In genomic region chr3:177345973-177346503, GRCh38 we compare ENCODE assay signal across 8 cellular contexts.
DNase-seq lines count a peak whose midpoint lies in the region; ATAC-seq and TF ChIP-seq lines count a peak whose summit lies in the region.

No MANE protein-coding gene starts in this region.

- H3K27ac ChIP-seq in adrenal gland (peak overlapping the region; percentile 78 to 95 (median 92)), osteoblast (ENCODE audit: low read depth, low read length) (peak overlapping the region; percentile 96)

- H3K36me3 ChIP-seq in adrenal gland (replicated peaks in 1 of 2) (no peaks in the 10 kb centered on the region), osteoblast (ENCODE audit: insufficient read depth, low read length) (no peaks in the 10 kb centered on the region)

- TF ChIP-seq POLR2A in adrenal gland (IDR thresholded peaks at IDR 0.05): no peak

- peak overlapping the region; percentile 69 for H3K4me2 ChIP-seq in osteoblast (ENCODE audit: insufficient read depth, low read length)

- no peak for TF ChIP-seq CTCF in adrenal gland (IDR thresholded peaks at IDR 0.05)
- no peak for TF ChIP-seq CTCF in osteoblast (IDR thresholded peaks at IDR 0.05; ENCODE audit: extremely low read depth, low read depth, low read length)

- peaks cover 17 to 38% of the 10 kb centered on the region in 2 donors for H3K4me1 ChIP-seq in adrenal gland (replicated peaks in 1 of 2)
- H3K4me1 ChIP-seq in osteoblast (ENCODE audit: insufficient read depth, low read length): peaks cover 18% of the 10 kb centered on the region

- ATAC-seq in GM18858 (IDR thresholded peaks at IDR 0.05; ENCODE audit: unreplicated experiment): peak; percentile 14
- ATAC-seq in HG02973 (IDR thresholded peaks at IDR 0.05; ENCODE audit: unreplicated experiment): peak; percentile 18
- no peak for ATAC-seq in HG03196 (IDR thresholded peaks at IDR 0.05; ENCODE audit: unreplicated experiment)

- H3K9me3 ChIP-seq in adrenal gland (replicated peaks in 1 of 3) (no peaks in the 10 kb centered on the region), osteoblast (ENCODE audit: low read depth, low read length) (no peaks in the 10 kb centered on the region)

- no peaks in the 10 kb centered on the region for H3K79me2 ChIP-seq in osteoblast (ENCODE audit: insufficient read depth, low read length)

- H3K27me3 ChIP-seq in adrenal gland: no peaks in the 10 kb centered on the region
- H3K27me3 ChIP-seq in osteoblast (ENCODE audit: insufficient read depth, low read length): no peaks in the 10 kb centered on the region

- intact Hi-C loops in adrenal gland (cut with DNase I): no loop called here

- H3K4me3 ChIP-seq in adrenal gland (no peak overlapping the region), osteoblast (ENCODE audit: insufficient read depth, low read length) (no peak overlapping the region)

- H4K20me1 ChIP-seq in osteoblast (ENCODE audit: insufficient read depth, low read length): no peaks in the 10 kb centered on the region

- no peak overlapping the region for H2AFZ ChIP-seq in osteoblast (ENCODE audit: low read length)

- DNase-seq in adrenal gland: no peak
- DNase-seq in osteoblast (ENCODE audit: insufficient read length, low spot score, missing footprints): peak; percentile 72
- DNase-seq in amniotic stem cell (lab: John Stamatoyannopoulos, UW): no peak
- no peak for DNase-seq in GM03348 (ENCODE audit: low spot score)
- DNase-seq in globus pallidus (ENCODE audit: low spot score): no peak
